In the genomic region with DNA sequence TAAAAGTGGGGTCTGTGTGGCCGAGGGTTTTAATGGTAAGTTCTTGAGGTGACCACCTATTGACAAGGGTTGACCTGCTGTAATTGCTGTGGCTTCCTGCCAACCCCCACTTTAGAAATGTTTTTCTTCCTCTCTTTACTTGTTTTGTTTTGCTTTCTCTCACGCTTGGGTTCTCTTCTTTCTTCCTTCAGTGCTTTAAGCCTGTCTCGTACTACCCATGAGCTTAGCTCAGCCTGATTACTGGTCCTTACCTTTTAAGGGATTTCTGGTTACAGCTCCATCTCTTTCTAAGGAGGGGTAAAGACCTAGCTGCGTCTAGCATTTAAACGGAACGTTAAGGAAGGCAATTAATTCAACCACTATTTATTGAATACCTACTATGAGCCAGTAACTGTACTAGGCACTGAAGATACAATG, we compare ENCODE assay signal across 8 cellular contexts. TPM values are rescaled to one million over a fixed set of nuclear protein-coding genes. Genes with fewer than 3 reads are reported as not detected.
DNase-seq lines count a peak whose midpoint lies in the region; ATAC-seq, FAIRE-seq and TF ChIP-seq lines count a peak whose summit lies in the region.

No MANE protein-coding gene starts in this region.

- H3K36me3 Mint-ChIP-seq in activated T-cell treated with anti-CD3 and anti-CD28 coated beads, Interleukin-2, amount 50 U/mL, for 72 hours (ENCODE audit: insufficient read depth in 2 of 2), result peaks cover 8 to 10% of the 10 kb centered on the region in 2 donors
- peaks cover 2% of the 10 kb centered on the region for H3K36me3 Mint-ChIP-seq in brain

- POLR2A ChIA-PET in HepG2 (lab: Yijun Ruan, JAX), result interaction anchor here (0.8 to 1.0 kb wide), 2 partner anchors 10 to 15 kb away, joined by 3 to 4 read pairs; no protein-coding TSS in a partner anchor

- H3K9me3 Mint-ChIP-seq in activated T-cell treated with anti-CD3 and anti-CD28 coated beads, Interleukin-2, amount 50 U/mL, for 72 hours, result no peaks in the 10 kb centered on the region
- peaks cover 0 to 5% (median 0%) of the 10 kb centered on the region in 5 experiments for H3K9me3 Mint-ChIP-seq in brain

- CTCF ChIA-PET in HepG2 (lab: Yijun Ruan, JAX; ENCODE audit: low intra/inter-chr PET ratio, low total read pairs), result no interaction called here

- TF ChIP-seq RAD21 in HepG2 (CRISPR knock-in tag; IDR thresholded peaks at IDR 0.05), result no peak

- H2AFZ ChIP-seq in HepG2 (ENCODE audit: low read length), result peak overlapping the region; percentile 75

- peaks cover 23% of the 10 kb centered on the region for H3K4me1 Mint-ChIP-seq in activated T-cell treated with anti-CD3 and anti-CD28 coated beads, Interleukin-2, amount 50 U/mL, for 72 hours (ENCODE audit: low read depth)
- H3K4me1 Mint-ChIP-seq in brain, result peaks cover 42% of the 10 kb centered on the region

- H3K27me3 ChIP-seq in HepG2 (ENCODE audit: control insufficient read depth in 1 of 2, insufficient read depth in 2 of 2, low read length in 2 of 2) (no peaks in the 10 kb centered on the region; a peak in 1 of 5 replicates), thymus (ENCODE audit: control insufficient read depth, insufficient read depth) (no peaks in the 10 kb centered on the region)

- H3K4me1 ChIP-seq in HepG2 (ENCODE audit: insufficient read depth, low read length), result peaks cover 28% of the 10 kb centered on the region
- H3K4me1 ChIP-seq in thymus (ENCODE audit: control insufficient read depth, insufficient read depth, low read length), result peaks cover 4% of the 10 kb centered on the region

- peak overlapping the region; percentile 75 for H3K4me2 ChIP-seq in HepG2 (ENCODE audit: low read depth, low read length)

- peak overlapping the region; percentile 93 for H3K27ac Mint-ChIP-seq in activated T-cell treated with anti-CD3 and anti-CD28 coated beads, Interleukin-2, amount 50 U/mL, for 72 hours
- H3K27ac Mint-ChIP-seq in brain, result peak overlapping the region; percentile 85 to 97 (median 94)

- in situ Hi-C loops in HepG2 (cut with HindIII; ENCODE audit: extremely low pct_ligation_motif_present, low pct_unique_long_range_greater_than_20kb), result no loop called here

- no peak for DNase-seq in activated T-cell treated with anti-CD3 and anti-CD28 coated beads, Interleukin-2, amount 50 U/mL, for 72 hours
- DNase-seq in activated T-cell treated with anti-CD3 and anti-CD28 coated beads for 4 hours (no peak), NCI-H2107 (lab: John Stamatoyannopoulos, UW) (peak; percentile 34), HepG2 (ENCODE audit: low spot score) (peak; percentile 8)

- no peaks in the 10 kb centered on the region for H3K9me3 ChIP-seq in HepG2 (ENCODE audit: low read length)
- no peaks in the 10 kb centered on the region for H3K9me3 ChIP-seq in thymus (ENCODE audit: control insufficient read depth)

- intact Hi-C loops in HepG2 (cut with micrococcal nuclease; ENCODE audit: unreplicated experiment), result loop anchor here (1.0 to 10.0 kb wide), 4 partner anchors 48 to 251 kb away; a partner anchor contains a TSS

- TF ChIP-seq POLR2A in HepG2 (IDR thresholded peaks at IDR 0.05; ENCODE audit: insufficient read depth in 1 of 2, low read depth in 2 of 2, low read length in 2 of 2), result no peak

- H3K36me3 ChIP-seq in HepG2 (replicated peaks in 1 of 2; ENCODE audit: control insufficient read depth in 1 of 2, insufficient read depth in 2 of 2, low read length in 2 of 2), result no peaks in the 10 kb centered on the region
- H3K36me3 ChIP-seq in thymus (ENCODE audit: control insufficient read depth, insufficient read depth), result no peaks in the 10 kb centered on the region

- no peak for TF ChIP-seq CTCF in brain (conservative IDR thresholded peaks at IDR 0.05)
- no peak for TF ChIP-seq CTCF in HepG2 (CRISPR knock-in tag; IDR thresholded peaks at IDR 0.05)

- WGBS in HepG2 (ENCODE audit: low lambda C conversion rate), result under 1% methylated on average over 6 of the region's 6 CpGs
- WGBS in thymus, result under 1% methylated on average over 6 of the region's 6 CpGs

- no peak for FAIRE-seq in HepG2 (lab: Jason Lieb, UNC)

- H3K27ac ChIP-seq in HepG2 (ENCODE audit: extremely low read length, insufficient read depth, low read length), result peak overlapping the region; percentile 95
- H3K27ac ChIP-seq in thymus (ENCODE audit: low read depth), result peak overlapping the region; percentile 89

- peaks cover 45% of the 10 kb centered on the region for H3K79me2 ChIP-seq in HepG2 (ENCODE audit: insufficient read depth, low read length)

- peak; percentile 6 for ATAC-seq in activated T-cell treated with anti-CD3 and anti-CD28 coated beads, Interleukin-2, amount 50 U/mL, for 72 hours (replicated peaks in 1 of 2)
- ATAC-seq in HG02610 (IDR thresholded peaks at IDR 0.05; ENCODE audit: unreplicated experiment), result peak; percentile 17
- ATAC-seq in HepG2, result no peak
- no peak for ATAC-seq in esophagus mucosa

- H3K9ac ChIP-seq in HepG2 (ENCODE audit: insufficient read depth, low read depth, low read length), result peak overlapping the region; percentile 89

- BruUV-seq in HepG2 (replicated peaks; lab: Mats Ljungman, UMichigan), result TSS peak; percentile 90

- H3K27me3 Mint-ChIP-seq in activated T-cell treated with anti-CD3 and anti-CD28 coated beads, Interleukin-2, amount 50 U/mL, for 72 hours (ENCODE audit: low read depth), result no peaks in the 10 kb centered on the region
- H3K27me3 Mint-ChIP-seq in brain, result peaks cover 20% of the 10 kb centered on the region

- peaks cover 16% of the 10 kb centered on the region for H4K20me1 ChIP-seq in HepG2 (ENCODE audit: insufficient read depth, low read length)

- H3K4me3 ChIP-seq in HepG2 (replicated peaks in 1 of 3; ENCODE audit: insufficient read depth in 1 of 3, low read depth in 2 of 3, low read length in 3 of 3) (peak overlapping the region; percentile 74 to 100 (median 98)), thymus (ENCODE audit: low read length) (peak overlapping the region; percentile 75)

- peak overlapping the region; percentile 89 to 91 for H3K4me3 Mint-ChIP-seq in activated T-cell treated with anti-CD3 and anti-CD28 coated beads, Interleukin-2, amount 50 U/mL, for 72 hours
- peak overlapping the region; percentile 86 to 97 (median 88) for H3K4me3 Mint-ChIP-seq in brain

- TF ChIP-seq EP300 in HepG2 (IDR thresholded peaks at IDR 0.05; ENCODE audit: low read depth in 2 of 2, low read length in 2 of 2), result no peak
- TF ChIP-seq EP300 in HepG2 (CRISPR knock-in tag; IDR thresholded peaks at IDR 0.05; ENCODE audit: borderline replicate concordance), result no peak

TF ChIP-seq in HepG2, 621 proteins besides CTCF, POLR2A, EP300 and RAD21 (continues in another document):
- TF ChIP-seq HCFC1 (IDR thresholded peaks at IDR 0.05; ENCODE audit: low read depth, low read length) (no peak), ETV5 (CRISPR knock-in tag; IDR thresholded peaks at IDR 0.05; ENCODE audit: borderline replicate concordance) (no peak), KDM5B (CRISPR knock-in tag; IDR thresholded peaks at IDR 0.05; ENCODE audit: borderline replicate concordance) (no peak), RAD51 (IDR thresholded peaks at IDR 0.05; ENCODE audit: borderline replicate concordance) (no peak), SUZ12 (IDR thresholded peaks at IDR 0.05; ENCODE audit: low read depth, low read length) (no peak), PHF8 (CRISPR knock-in tag; IDR thresholded peaks at IDR 0.05) (no peak), ZFP62 (CRISPR knock-in tag; IDR thresholded peaks at IDR 0.05) (no peak), ZNF564 (CRISPR knock-in tag; IDR thresholded peaks at IDR 0.05) (no peak), CC2D1A (CRISPR knock-in tag; IDR thresholded peaks at IDR 0.05) (no peak)
- TF ChIP-seq, protein P1, sequence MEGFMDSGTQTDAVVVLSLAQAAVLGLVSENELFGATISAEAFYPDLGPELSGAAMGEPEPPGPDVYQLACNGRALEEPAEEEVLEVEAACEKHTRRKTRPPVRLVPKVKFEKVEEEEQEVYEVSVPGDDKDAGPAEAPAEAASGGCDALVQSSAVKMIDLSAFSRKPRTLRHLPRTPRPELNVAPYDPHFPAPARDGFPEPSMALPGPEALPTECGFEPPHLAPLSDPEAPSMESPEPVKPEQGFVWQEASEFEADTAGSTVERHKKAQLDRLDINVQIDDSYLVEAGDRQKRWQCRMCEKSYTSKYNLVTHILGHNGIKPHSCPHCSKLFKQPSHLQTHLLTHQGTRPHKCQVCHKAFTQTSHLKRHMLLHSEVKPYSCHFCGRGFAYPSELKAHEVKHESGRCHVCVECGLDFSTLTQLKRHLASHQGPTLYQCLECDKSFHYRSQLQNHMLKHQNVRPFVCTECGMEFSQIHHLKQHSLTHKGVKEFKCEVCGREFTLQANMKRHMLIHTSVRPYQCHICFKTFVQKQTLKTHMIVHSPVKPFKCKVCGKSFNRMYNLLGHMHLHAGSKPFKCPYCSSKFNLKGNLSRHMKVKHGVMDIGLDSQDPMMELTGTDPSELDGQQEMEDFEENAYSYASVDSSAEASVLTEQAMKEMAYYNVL (CRISPR knock-in tag; IDR thresholded peaks at IDR 0.05; ENCODE audit: borderline replicate concordance), result peak; percentile 7; the same call in 1 of the 2 replicates

RNA-seq across cellular contexts. Expression of a gene that starts 0.7 kb away (rescaled TPM):
- 10 to 100 TPM; 66.6 to 67.5 TPM for total RNA-seq in activated T-cell treated with anti-CD3 and anti-CD28 coated beads, Interleukin-2, amount 50 U/mL, for 72 hours
- 10.8 TPM for polyA plus RNA-seq in brain (ENCODE audit: insufficient read depth, low read depth, low replicate concordance)
- total RNA-seq in HepG2 (2016; rRNA removed; fragmentation: Illumina TruSeq; extraction: Trizol), result 38.1 and 50.0 TPM in 2 replicates
- 9.5 and 9.7 TPM in 2 replicates for total RNA-seq in HepG2 (2016; cell fraction: cytosol; rRNA removed; fragmentation: Illumina TruSeq; extraction: Trizol; ENCODE audit: low read depth)
- total RNA-seq in HepG2 (2016; cell fraction: insoluble cytoplasmic fraction; rRNA removed; fragmentation: Illumina TruSeq; extraction: Trizol), result 34.3 and 46.1 TPM in 2 replicates
- total RNA-seq in HepG2 (2016; cell fraction: membrane; rRNA removed; fragmentation: Illumina TruSeq; extraction: Trizol), result 9.0 and 11.0 TPM in 2 replicates
- 71.8 and 85.6 TPM in 2 replicates for total RNA-seq in HepG2 (2016; cell fraction: nucleus; rRNA removed; fragmentation: Illumina TruSeq; extraction: Trizol)
- polyA plus RNA-seq in HepG2 (2011; rRNA removed), result 15.2 and 23.8 TPM in 2 replicates
- 5.3 and 7.6 TPM in 2 replicates for polyA plus RNA-seq in HepG2 (2011; cell fraction: cytosol; rRNA removed)
- 20.0 and 20.9 TPM in 2 replicates for polyA plus RNA-seq in HepG2 (2011; cell fraction: nucleus; rRNA removed)
- 14.8 and 21.7 TPM in 2 replicates for polyA plus RNA-seq in HepG2 (2012)
- 0.25 and 0.49 TPM in 2 replicates for polyA plus RNA-seq in HepG2 (2016; cell fraction: cytosol; fragmentation: Illumina TruSeq; extraction: Trizol; ENCODE audit: low read depth)
- polyA plus RNA-seq in HepG2 (2016; cell fraction: insoluble cytoplasmic fraction; fragmentation: Illumina TruSeq; extraction: Trizol; ENCODE audit: low read depth), result 13.4 and 14.7 TPM in 2 replicates
- polyA plus RNA-seq in HepG2 (2016; cell fraction: membrane; fragmentation: Illumina TruSeq; extraction: Trizol; ENCODE audit: low read depth), result 1.1 and 1.3 TPM in 2 replicates
- polyA plus RNA-seq in HepG2 (2016; cell fraction: nucleus; fragmentation: Illumina TruSeq; extraction: Trizol; ENCODE audit: insufficient read depth, low read depth), result 32.1 and 35.6 TPM in 2 replicates
- polyA minus RNA-seq in HepG2 (2011; rRNA and poly(A)+ RNA removed; ENCODE audit: low replicate concordance), result 46.9 and 51.1 TPM in 2 replicates
- 32.1 and 37.0 TPM in 2 replicates for polyA minus RNA-seq in HepG2 (2011; cell fraction: cytosol; rRNA and poly(A)+ RNA removed)
- polyA minus RNA-seq in HepG2 (2011; cell fraction: nucleus; rRNA and poly(A)+ RNA removed), result 148 and 194 TPM in 2 replicates
- polyA plus RNA-seq in thymus, result 32.1 TPM
- 42.3 TPM for total RNA-seq in esophagus mucosa

Comparison
In these comparisons a context has a peak if more than half of its experiments do, and no peak if none do; other contexts are left out.
1. ATAC-seq: peak in activated T-cell treated with anti-CD3 and anti-CD28 coated beads, Interleukin-2, amount 50 U/mL, for 72 hours (2 of 2) and HG02610 (single experiment); none in HepG2 (single experiment) and esophagus mucosa (single experiment).
2. DNase-seq: peak in NCI-H2107 (single experiment) and HepG2 (single experiment); none in activated T-cell treated with anti-CD3 and anti-CD28 coated beads, Interleukin-2, amount 50 U/mL, for 72 hours (0 of 2) and activated T-cell treated with anti-CD3 and anti-CD28 coated beads for 4 hours (single experiment).